In the genomic region with DNA sequence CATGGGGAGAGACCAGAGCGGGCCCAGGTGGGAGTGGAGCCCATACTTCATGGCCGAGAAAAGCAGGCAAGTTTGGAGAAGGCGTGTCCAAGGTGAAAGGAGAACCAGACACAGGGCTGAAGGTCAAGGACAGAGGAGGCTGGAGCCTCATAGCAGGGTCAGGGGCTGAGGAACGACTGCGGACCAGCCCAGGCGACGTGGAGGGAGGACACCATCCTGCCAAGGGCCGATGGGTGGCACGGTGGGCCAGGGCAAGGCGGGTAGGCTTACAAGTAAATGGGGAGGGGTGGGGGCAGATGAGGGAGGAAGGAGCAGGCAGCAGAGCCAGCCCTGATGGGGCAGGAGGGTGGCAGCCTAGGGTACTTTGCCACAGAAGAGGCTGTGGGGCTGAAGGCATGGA, we compare ENCODE assay signal across 32 cellular contexts. TPM values are rescaled to one million over a fixed set of nuclear protein-coding genes. Genes with fewer than 3 reads are reported as not detected.
"Had no signal": no experiment of that assay in that cellular context is flagged by ENCODE, and none has a peak within 500 bp of the region (broad histone marks: within the 10 kb centered on the region; RNA-seq: fewer than 3 reads in every experiment).

No MANE protein-coding gene starts in this region.

- H3K9me3 ChIP-seq: ascending aorta, breast epithelium, Peyer's patch had no signal

- H3K27ac ChIP-seq: ascending aorta, breast epithelium, KMS-11, VCaP had no signal

- H3K4me3 ChIP-seq: ascending aorta, breast epithelium, Peyer's patch had no signal

- H3K27ac Mint-ChIP-seq: activated CD4-positive, alpha-beta T cell treated with anti-CD3 and anti-CD28 coated beads, Interleukin-2, amount 10 ng/mL, durations not matched to agents 7 days and 5 days; activated CD8-positive, alpha-beta T cell treated with anti-CD3 and anti-CD28 coated beads, Interleukin-2, amount 10 ng/mL, durations not matched to agents 7 days and 5 days; activated naive CD4-positive, alpha-beta T cell treated with anti-CD3 and anti-CD28 coated beads, Interleukin-2, amount 50 U/mL, for 24 hours; activated naive CD8-positive, alpha-beta T cell treated with anti-CD3 and anti-CD28 coated beads, Interleukin-2, amount 10 ng/mL, durations not matched to agents 7 days and 5 days; activated T-cell treated with anti-CD3 and anti-CD28 coated beads, Interleukin-2, amount 50 U/mL, for 24 hours; activated T-helper 2 cell treated with anti-CD3 and anti-CD28 coated beads, Interferon-gamma antibody, Interleukin-2, Interleukin-4, amounts not matched to agents 10 μg/mL and 5 μg/mL and 100 μg/mL, durations not matched to agents 14 hours and 24 hours and 36 hours had no signal

- H3K9ac ChIP-seq: KMS-11 had no signal

- H3K4me2 ChIP-seq: KMS-11 had no signal

- H3K27me3 ChIP-seq: ascending aorta, breast epithelium, Peyer's patch had no signal

- ATAC-seq: activated CD8-positive, alpha-beta T cell treated with anti-CD3 and anti-CD28 coated beads, Interleukin-2, amount 10 ng/mL, durations not matched to agents 7 days and 5 days; PC-3; Right ventricle myocardium inferior had no signal

- H3K36me3 ChIP-seq: ascending aorta, breast epithelium had no signal

- H3K27me3 Mint-ChIP-seq: activated CD4-positive, alpha-beta T cell treated with anti-CD3 and anti-CD28 coated beads, Interleukin-2, amount 10 ng/mL, durations not matched to agents 7 days and 5 days; activated naive CD4-positive, alpha-beta T cell treated with anti-CD3 and anti-CD28 coated beads, Interleukin-2, amount 50 U/mL, for 24 hours; activated naive CD8-positive, alpha-beta T cell treated with anti-CD3 and anti-CD28 coated beads, Interleukin-2, amount 10 ng/mL, durations not matched to agents 7 days and 5 days; activated T-cell treated with anti-CD3 and anti-CD28 coated beads, Interleukin-2, amount 50 U/mL, for 24 hours had no signal

- H3K4me3 Mint-ChIP-seq: activated CD4-positive, alpha-beta T cell treated with anti-CD3 and anti-CD28 coated beads, Interleukin-2, amount 10 ng/mL, durations not matched to agents 7 days and 5 days; activated CD8-positive, alpha-beta T cell treated with anti-CD3 and anti-CD28 coated beads, Interleukin-2, amount 10 ng/mL, durations not matched to agents 7 days and 5 days; activated naive CD4-positive, alpha-beta T cell treated with anti-CD3 and anti-CD28 coated beads, Interleukin-2, amount 50 U/mL, for 24 hours; activated naive CD8-positive, alpha-beta T cell treated with anti-CD3 and anti-CD28 coated beads, Interleukin-2, amount 10 ng/mL, durations not matched to agents 7 days and 5 days; activated T-cell treated with anti-CD3 and anti-CD28 coated beads, Interleukin-2, amount 50 U/mL, for 24 hours had no signal

- DNase-seq: activated CD4-positive, alpha-beta T cell treated with anti-CD3 and anti-CD28 coated beads, Interleukin-2, amount 10 ng/mL, durations not matched to agents 7 days and 5 days; activated CD4-positive, alpha-beta T cell treated with anti-CD3 and anti-CD28 coated beads, Interleukin-2, amount 50 U/mL, for 48 hours; activated CD8-positive, alpha-beta T cell treated with anti-CD3 and anti-CD28 coated beads, Interleukin-2, amount 10 ng/mL, durations not matched to agents 7 days and 5 days; activated gamma-delta T cell; activated naive CD4-positive, alpha-beta T cell treated with Interleukin-2 at 50 U/mL for 16 hours; activated naive CD8-positive, alpha-beta T cell treated with anti-CD3 and anti-CD28 coated beads, Interleukin-2, amount 10 ng/mL, durations not matched to agents 7 days and 5 days; activated T-cell treated with anti-CD3 and anti-CD28 coated beads, Interleukin-2, amount 50 U/mL, for 24 hours; amygdala; NCI-H1105; NCI-H1417 treated with DMSO at 0.1 percent for 48 hours; NCI-H187 treated with DMSO at 0.1 percent for 48 hours; NCI-H2081 treated with DMSO at 0.1 percent for 48 hours; NCI-H345; NCI-H524 treated with DMSO at 0.1 percent for 48 hours; PC-3; Peyer's patch; RPMI8226; SW 1271; T-helper 1 cell; T-helper 2 cell; T-helper 9 cell had no signal

- H3K4me1 ChIP-seq: breast epithelium had no signal

- H3K9me3 Mint-ChIP-seq: activated CD4-positive, alpha-beta T cell treated with anti-CD3 and anti-CD28 coated beads, Interleukin-2, amount 10 ng/mL, durations not matched to agents 7 days and 5 days; activated naive CD4-positive, alpha-beta T cell treated with anti-CD3 and anti-CD28 coated beads, Interleukin-2, amount 50 U/mL, for 24 hours; activated naive CD8-positive, alpha-beta T cell treated with anti-CD3 and anti-CD28 coated beads, Interleukin-2, amount 10 ng/mL, durations not matched to agents 7 days and 5 days; activated T-cell treated with anti-CD3 and anti-CD28 coated beads, Interleukin-2, amount 50 U/mL, for 24 hours; activated T-helper 2 cell treated with anti-CD3 and anti-CD28 coated beads, Interferon-gamma antibody, Interleukin-2, Interleukin-4, amounts not matched to agents 10 μg/mL and 5 μg/mL and 100 μg/mL, durations not matched to agents 14 hours and 24 hours and 36 hours had no signal

- H3K4me1 Mint-ChIP-seq: activated CD4-positive, alpha-beta T cell treated with anti-CD3 and anti-CD28 coated beads, Interleukin-2, amount 10 ng/mL, durations not matched to agents 7 days and 5 days; activated naive CD4-positive, alpha-beta T cell treated with anti-CD3 and anti-CD28 coated beads, Interleukin-2, amount 50 U/mL, for 24 hours; activated naive CD8-positive, alpha-beta T cell treated with anti-CD3 and anti-CD28 coated beads, Interleukin-2, amount 10 ng/mL, durations not matched to agents 7 days and 5 days had no signal

RNA-seq across cellular contexts. Expression of a gene that starts 35.1 kb away (rescaled TPM):
- total RNA-seq: activated CD4-positive, alpha-beta T cell treated with anti-CD3 and anti-CD28 coated beads, Interleukin-2, amount 10 ng/mL, durations not matched to agents 7 days and 5 days; activated CD8-positive, alpha-beta T cell treated with anti-CD3 and anti-CD28 coated beads, Interleukin-2, amount 10 ng/mL, durations not matched to agents 7 days and 5 days; activated naive CD8-positive, alpha-beta T cell treated with anti-CD3 and anti-CD28 coated beads, Interleukin-2, amount 10 ng/mL, durations not matched to agents 7 days and 5 days; activated T-helper 2 cell treated with anti-CD3 and anti-CD28 coated beads, Interferon-gamma antibody, Interleukin-2, Interleukin-4, amounts not matched to agents 10 μg/mL and 5 μg/mL and 100 μg/mL, durations not matched to agents 14 hours and 24 hours and 36 hours; ascending aorta; breast epithelium; cardiac septum; LHCN-M2; NCI-H460; PC-3; Peyer's patch; Right ventricle myocardium inferior had no signal
- polyA plus RNA-seq: adipose tissue had no signal
